Comparison of ENCODE assay signal across 12 cellular contexts in the genomic region with DNA sequence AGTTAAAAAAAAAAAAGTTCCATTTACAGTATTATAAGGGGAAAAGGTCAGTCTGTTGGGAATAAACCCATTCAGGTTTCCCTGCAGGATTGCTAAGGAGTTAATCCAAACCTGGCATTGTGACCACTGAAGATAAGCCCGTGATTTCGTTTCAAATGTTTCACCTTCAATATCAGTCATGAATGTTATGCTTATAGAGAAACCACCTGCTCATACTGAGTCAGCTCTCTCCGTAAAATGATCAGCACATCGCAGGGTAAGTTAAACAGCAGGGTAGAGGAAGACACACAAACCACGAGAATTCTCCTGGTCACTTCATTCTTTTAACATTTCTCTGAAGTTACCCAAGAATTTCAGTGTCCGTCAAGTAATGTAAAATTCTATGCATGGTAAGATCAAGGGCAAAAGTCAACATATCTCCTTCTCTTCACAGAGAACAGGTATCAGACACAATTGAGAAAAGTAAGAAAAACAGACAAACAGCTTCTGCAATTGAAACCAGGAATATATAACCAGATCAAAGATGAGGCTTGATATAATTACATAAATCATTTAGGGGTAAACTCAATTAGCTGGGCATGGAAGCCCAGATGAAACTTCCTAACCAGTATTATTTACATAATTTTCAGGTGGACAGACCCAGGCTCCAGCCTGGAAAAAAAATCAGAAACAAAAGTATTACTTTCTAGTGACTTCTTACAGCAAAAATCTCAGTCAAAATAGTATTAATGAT.
DNase-seq lines count a peak whose midpoint lies in the region; TF ChIP-seq lines count a peak whose summit lies in the region.
"Had no signal": no experiment of that assay in that cellular context is flagged by ENCODE, and none has a peak within 500 bp of the region (broad histone marks: within the 10 kb centered on the region; RNA-seq: fewer than 3 reads in every experiment).

No MANE protein-coding gene starts in this region.

- DNase-seq in activated CD4-positive, alpha-beta T cell treated with anti-CD3 and anti-CD28 coated beads, Interleukin-2, amount 10 ng/mL, durations not matched to agents 24 days and 14 days: no peak
- no peak for DNase-seq in activated CD4-positive, alpha-beta T cell treated with anti-CD3 and anti-CD28 coated beads for 4 hours
- DNase-seq in NCI-H146 treated with DMSO at 0.1 percent for 48 hours (lab: John Stamatoyannopoulos, UW; ENCODE audit: unreplicated experiment): peak; percentile 5
- DNase-seq in astrocyte of the hippocampus (ENCODE audit: low read depth, low spot score): peak; percentile 45
- no peak for DNase-seq in progenitor cell of endocrine pancreas (ENCODE audit: low spot score, unreplicated experiment)
- DNase-seq in NCI-H1092 treated with DMSO at 0.1 percent for 48 hours (lab: John Stamatoyannopoulos, UW): no peak
- DNase-seq in GOT3 (lab: John Stamatoyannopoulos, UW): no peak
- DNase-seq in SW 1271 (lab: John Stamatoyannopoulos, UW): no peak
- DNase-seq: activated CD4-positive, alpha-beta T cell treated with anti-CD3 and anti-CD28 coated beads for 48 hours; DND-41; heart right ventricle; NCI-H2029 had no signal

- peak overlapping the region; percentile 87 for H3K27ac Mint-ChIP-seq in activated CD4-positive, alpha-beta T cell treated with anti-CD3 and anti-CD28 coated beads, Interleukin-2, amount 10 ng/mL, durations not matched to agents 24 days and 14 days
- H3K27ac Mint-ChIP-seq in progenitor cell of endocrine pancreas: peak overlapping the region; percentile 0

- peak overlapping the region; percentile 62 for H3K4me3 Mint-ChIP-seq in activated CD4-positive, alpha-beta T cell treated with anti-CD3 and anti-CD28 coated beads, Interleukin-2, amount 10 ng/mL, durations not matched to agents 24 days and 14 days
- H3K4me3 Mint-ChIP-seq in progenitor cell of endocrine pancreas (ENCODE audit: low read depth): no peak overlapping the region

- H3K9me3 Mint-ChIP-seq in activated CD4-positive, alpha-beta T cell treated with anti-CD3 and anti-CD28 coated beads, Interleukin-2, amount 10 ng/mL, durations not matched to agents 24 days and 14 days: no peaks in the 10 kb centered on the region
- no peaks in the 10 kb centered on the region for H3K9me3 Mint-ChIP-seq in progenitor cell of endocrine pancreas (ENCODE audit: low read depth)

- peaks cover 5% of the 10 kb centered on the region for H3K36me3 Mint-ChIP-seq in activated CD4-positive, alpha-beta T cell treated with anti-CD3 and anti-CD28 coated beads, Interleukin-2, amount 10 ng/mL, durations not matched to agents 24 days and 14 days (ENCODE audit: low read depth)
- no peaks in the 10 kb centered on the region for H3K36me3 Mint-ChIP-seq in progenitor cell of endocrine pancreas (ENCODE audit: insufficient read depth)

- no peaks in the 10 kb centered on the region for H3K27me3 Mint-ChIP-seq in activated CD4-positive, alpha-beta T cell treated with anti-CD3 and anti-CD28 coated beads, Interleukin-2, amount 10 ng/mL, durations not matched to agents 24 days and 14 days
- no peaks in the 10 kb centered on the region for H3K27me3 Mint-ChIP-seq in progenitor cell of endocrine pancreas

- intact Hi-C loops in activated CD4-positive, alpha-beta T cell treated with anti-CD3 and anti-CD28 coated beads, Interleukin-2, amount 10 ng/mL, durations not matched to agents 24 days and 14 days (cut with micrococcal nuclease): loop anchor here (1.0 kb wide), 1 partner anchor 9 kb away; no protein-coding TSS in a partner anchor

- no peak for TF ChIP-seq CTCF in progenitor cell of endocrine pancreas (IDR thresholded peaks at IDR 0.05; ENCODE audit: unreplicated experiment)

- H3K4me1 Mint-ChIP-seq in activated CD4-positive, alpha-beta T cell treated with anti-CD3 and anti-CD28 coated beads, Interleukin-2, amount 10 ng/mL, durations not matched to agents 24 days and 14 days: peaks cover 42% of the 10 kb centered on the region
- peaks cover 20% of the 10 kb centered on the region for H3K4me1 Mint-ChIP-seq in progenitor cell of endocrine pancreas (ENCODE audit: low read depth)

Comparison
In these comparisons a context has a peak if more than half of its experiments do, and no peak if none do; other contexts are left out.
1. DNase-seq: peak in NCI-H146 treated with DMSO at 0.1 percent for 48 hours (single experiment) and astrocyte of the hippocampus (single experiment); none in activated CD4-positive, alpha-beta T cell treated with anti-CD3 and anti-CD28 coated beads, Interleukin-2, amount 10 ng/mL, durations not matched to agents 24 days and 14 days (single experiment), activated CD4-positive, alpha-beta T cell treated with anti-CD3 and anti-CD28 coated beads for 4 hours (0 of 2), progenitor cell of endocrine pancreas (single experiment), NCI-H1092 treated with DMSO at 0.1 percent for 48 hours (single experiment), GOT3 (single experiment) and SW 1271 (0 of 2).